Comparison of ENCODE assay signal across 17 cellular contexts in the genomic region with DNA sequence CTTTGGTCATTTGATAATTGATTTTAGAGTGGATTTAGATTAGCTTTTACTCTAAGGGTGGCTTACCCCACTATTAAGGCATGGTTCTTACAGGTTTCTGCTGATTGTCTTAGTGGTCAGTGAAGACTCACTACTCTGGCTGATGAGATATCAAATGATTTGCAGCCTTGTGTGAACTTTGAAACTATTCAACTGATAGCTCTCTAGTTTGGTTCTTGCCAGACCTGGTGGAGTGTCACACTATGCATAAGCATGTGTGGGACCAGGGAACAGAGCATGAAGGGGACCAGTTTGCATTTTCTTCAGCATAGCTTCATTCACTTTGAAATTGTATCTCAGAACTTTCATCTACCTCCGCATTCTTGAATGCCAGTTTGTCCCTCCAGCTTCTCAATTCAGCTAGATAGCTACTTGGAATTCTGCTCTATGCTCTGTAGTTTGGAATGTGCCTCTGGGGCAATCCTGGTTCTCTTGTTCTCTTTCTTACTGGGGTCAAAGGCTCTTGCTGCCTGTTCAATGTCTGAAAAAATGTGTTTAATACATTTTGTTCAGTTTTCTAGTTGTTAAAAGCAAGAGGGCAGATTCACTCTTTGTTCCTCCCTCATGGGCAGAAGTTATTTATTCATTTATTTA. TPM values are rescaled to one million over a fixed set of nuclear protein-coding genes. Genes with fewer than 3 reads are reported as not detected.
DNase-seq lines count a peak whose midpoint lies in the region; ATAC-seq, FAIRE-seq and TF ChIP-seq lines count a peak whose summit lies in the region.
"Had no signal": no experiment of that assay in that cellular context is flagged by ENCODE, and none has a peak within 500 bp of the region (broad histone marks: within the 10 kb centered on the region; RNA-seq: fewer than 3 reads in every experiment).

No MANE protein-coding gene starts in this region.

- H3K9ac ChIP-seq in GM12878 (ENCODE audit: control insufficient read depth, insufficient read depth, low read length) (no peak overlapping the region), trophoblast cell (ENCODE audit: low read length) (no peak overlapping the region)

- POLR2A ChIA-PET in GM12878 (lab: Charles Lee), result interaction anchor here (0.7 kb wide), 1 partner anchor 12 kb away, joined by 3 read pairs; no protein-coding TSS in a partner anchor

- H3K14ac ChIP-seq in trophoblast cell (ENCODE audit: low read length), result no peak overlapping the region

- BruUV-seq in GM12878 (replicated peaks; lab: Mats Ljungman, UMichigan), result no TSS peak

- no peak overlapping the region for H3K18ac ChIP-seq in trophoblast cell (ENCODE audit: low read length)

- intact Hi-C loops in GM12878 (cut with micrococcal nuclease; ENCODE audit: unreplicated experiment), result no loop called here

- no peak overlapping the region for H3K23ac ChIP-seq in trophoblast cell (ENCODE audit: low read length)

- 100% methylated on average over 1 of the region's 1 CpG for WGBS in GM12878 (ENCODE audit: insufficient coverage, insufficient replicate concordance, low lambda C conversion rate, missing lambda C conversion rate)
- WGBS in trophoblast cell (ENCODE audit: extremely low coverage, insufficient coverage, insufficient read length), result no CpG with 5 or more reads among the region's 1 CpG

- H3K4me2 ChIP-seq in GM12878 (ENCODE audit: control insufficient read depth, insufficient read depth) (no peak overlapping the region), trophoblast cell (ENCODE audit: low read length) (peak overlapping the region; percentile 11)

- H2BK120ac ChIP-seq in trophoblast cell (ENCODE audit: insufficient read depth, low read length, poor library complexity), result no peak overlapping the region

- no peaks in the 10 kb centered on the region for H4K20me1 ChIP-seq in GM12878 (ENCODE audit: control insufficient read depth, insufficient read depth)

- H4K8ac ChIP-seq in trophoblast cell (ENCODE audit: low read depth, low read length), result no peak overlapping the region

- H3K27me3 ChIP-seq in H7 (ENCODE audit: control insufficient read depth, insufficient read depth, low read length) (no peaks in the 10 kb centered on the region), GM12878 (replicated peaks in 1 of 2; ENCODE audit: control insufficient read depth in 2 of 2, insufficient read depth in 2 of 2, low read length in 1 of 2) (no peaks in the 10 kb centered on the region), trophoblast cell (ENCODE audit: insufficient read depth, low read length) (no peaks in the 10 kb centered on the region)
- H3K27me3 ChIP-seq: heart left ventricle had no signal

- TF ChIP-seq POLR2A in GM12878 (IDR thresholded peaks at IDR 0.05; ENCODE audit: low read depth, low read length), result no peak

- no peak for TF ChIP-seq EP300 in GM12878 (IDR thresholded peaks at IDR 0.05; ENCODE audit: borderline replicate concordance in 1 of 2, control insufficient read depth in 1 of 2, low read depth in 2 of 2, low read length in 2 of 2)

- no peak overlapping the region for H4K12ac ChIP-seq in trophoblast cell (ENCODE audit: low read depth, low read length)

- no peak overlapping the region for H3K4ac ChIP-seq in trophoblast cell (ENCODE audit: low read depth, low read length)

- no peak overlapping the region for H2BK5ac ChIP-seq in trophoblast cell (ENCODE audit: low read depth, low read length, poor library complexity)

- peaks cover 7% of the 10 kb centered on the region for H3K79me1 ChIP-seq in trophoblast cell (ENCODE audit: low read length)

- SMC1A ChIA-PET in GM12878 (lab: Charles Lee; ENCODE audit: uncharacterized antibody, unreplicated experiment), result interaction anchor here (0.9 to 4.6 kb wide), 4 partner anchors 9 to 59 kb away, joined by 3 to 16 read pairs (median 4); a partner anchor contains a TSS

- no peak for TF ChIP-seq RAD21 in GM12878 (IDR thresholded peaks at IDR 0.05; ENCODE audit: insufficient read depth, low read depth, low read length)

- DNase-seq in H7 (peak; percentile 19), GM12878 (ENCODE audit: low read depth, low spot score) (no peak), islet precursor cell (peak; percentile 83), trophoblast cell (peak; percentile 62 to 80), hippocampal formation (lab: John Stamatoyannopoulos, UW) (no peak), hepatic stellate cell (ENCODE audit: low spot score) (no peak)
- DNase-seq: amniotic stem cell, GOT3, heart left ventricle, left ventricle myocardium inferior, natural killer cell, NCI-H2171 treated with DMSO at 0.1 percent for 48 hours, SW 1271 had no signal

- H3K27ac ChIP-seq in GM12878 (ENCODE audit: control insufficient read depth, insufficient read depth), result no peak overlapping the region
- peak overlapping the region; percentile 87 for H3K27ac ChIP-seq in trophoblast cell (ENCODE audit: low read depth, low read length)
- H3K27ac ChIP-seq: coronary artery, heart left ventricle, left ventricle myocardium inferior, VCaP had no signal

- no peak overlapping the region for H2BK12ac ChIP-seq in trophoblast cell (ENCODE audit: low read length)

- no peak for FAIRE-seq in GM12878 (lab: Jason Lieb, UNC)

- in situ Hi-C loops in GM12878 (cut with MboI), result no loop called here

- H4K91ac ChIP-seq in trophoblast cell (ENCODE audit: low read depth, low read length), result no peak overlapping the region

- H3K4me1 ChIP-seq in GM12878 (ENCODE audit: control insufficient read depth, insufficient read depth, low read length) (no peaks in the 10 kb centered on the region), trophoblast cell (ENCODE audit: control insufficient read depth in 1 of 2, insufficient read depth in 2 of 2, low read length in 2 of 2) (peaks cover 4 to 6% of the 10 kb centered on the region in 2 experiments)

- H3K79me2 ChIP-seq in GM12878 (ENCODE audit: control insufficient read depth, insufficient read depth, low read length), result peaks cover 40% of the 10 kb centered on the region
- H3K79me2 ChIP-seq in trophoblast cell (ENCODE audit: control insufficient read depth, insufficient read depth, low read length, poor library complexity), result peaks cover 11% of the 10 kb centered on the region

- no peak overlapping the region for H2AFZ ChIP-seq in GM12878 (ENCODE audit: control insufficient read depth, low read depth, low read length)
- H2AFZ ChIP-seq in trophoblast cell (ENCODE audit: insufficient read depth, low read length, poor library complexity), result no peak overlapping the region

- no peak for TF ChIP-seq CTCF in GM12878 (IDR thresholded peaks at IDR 0.05 in 2 of 3, conservative IDR thresholded peaks at IDR 0.05 in 1 of 3; ENCODE audit: control insufficient read depth in 2 of 3, extremely low read depth in 1 of 3, insufficient read depth in 1 of 3, low read depth in 3 of 3, low read length in 3 of 3)

- H3K36me3 ChIP-seq in H7 (replicated peaks; ENCODE audit: control insufficient read depth, insufficient read depth, low read length), result no peaks in the 10 kb centered on the region
- H3K36me3 ChIP-seq in GM12878 (ENCODE audit: control insufficient read depth in 2 of 2, insufficient read depth in 2 of 2, low read length in 1 of 2), result no peaks in the 10 kb centered on the region; a peak in 2 of 4 replicates
- peaks cover 0 to 6% of the 10 kb centered on the region in 2 experiments for H3K36me3 ChIP-seq in trophoblast cell (ENCODE audit: control insufficient read depth in 1 of 2, insufficient read depth in 2 of 2, low read length in 2 of 2)

- H3K9me3 ChIP-seq in GM12878 (replicated peaks; ENCODE audit: control insufficient read depth, insufficient read depth, low read length), result no peaks in the 10 kb centered on the region; the same call in 2 of the 3 replicates
- no peaks in the 10 kb centered on the region for H3K9me3 ChIP-seq in trophoblast cell (ENCODE audit: insufficient read depth, low read depth, low read length)
- H3K9me3 ChIP-seq: left ventricle myocardium inferior had no signal

- H3K4me3 ChIP-seq in H7 (ENCODE audit: insufficient read depth, low read depth, low read length), result no peak overlapping the region
- no peak overlapping the region for H3K4me3 ChIP-seq in GM12878
- H3K4me3 ChIP-seq in trophoblast cell (ENCODE audit: low read depth, low read length), result no peak overlapping the region
- H3K4me3 ChIP-seq: coronary artery, heart left ventricle, left ventricle myocardium inferior had no signal

- RAD21 ChIA-PET in GM12878 (lab: Charles Lee; ENCODE audit: unreplicated experiment), result no interaction called here

- no peak overlapping the region for H2AK5ac ChIP-seq in trophoblast cell (ENCODE audit: low read length)

- ATAC-seq in GM12878 (peak; percentile 34), HG03469 (IDR thresholded peaks at IDR 0.05; ENCODE audit: unreplicated experiment) (no peak), GM18858 (IDR thresholded peaks at IDR 0.05; ENCODE audit: unreplicated experiment) (no peak)
- ATAC-seq: heart left ventricle, natural killer cell had no signal

- CTCF ChIA-PET in GM12878 (lab: Yijun Ruan, JAX), result interaction anchor here (1.0 kb wide), 1 partner anchor 9 kb away, joined by 3 read pairs; no protein-coding TSS in a partner anchor

RNA-seq across cellular contexts. Expression of a gene that starts 12.8 kb away (rescaled TPM):
- 27.5 and 34.6 TPM in 2 replicates for total RNA-seq in H7 (2014; rRNA removed; shearing (Covaris generic))
- total RNA-seq in GM12878 (2013; cell fraction: nucleolus; rRNA removed), result 72.7 and 79.3 TPM in 2 replicates
- total RNA-seq in GM12878 (2014; rRNA removed), result 27.4 and 29.3 TPM in 2 replicates
- total RNA-seq in GM12878 (2014; rRNA removed; fragmentation: Illumina TruSeq; extraction: Trizol), result 32.8 and 34.3 TPM in 2 replicates
- 28.9 and 31.5 TPM in 2 replicates for total RNA-seq in GM12878 (2021)
- 11.1 TPM for polyA plus RNA-seq in GM12878 (2011; ENCODE audit: low read depth)
- 24.1 and 31.5 TPM in 2 replicates for polyA plus RNA-seq in GM12878 (2011; rRNA removed)
- 8.6 and 10.3 TPM in 2 replicates for polyA plus RNA-seq in GM12878 (2011; cell fraction: cytosol; rRNA removed)
- 15.5 and 19.7 TPM in 2 replicates for polyA plus RNA-seq in GM12878 (2011; cell fraction: nucleus; rRNA removed)
- 12.4 and 12.6 TPM in 2 replicates for polyA plus RNA-seq in GM12878 (2012)
- polyA plus RNA-seq in GM12878 (2014; fragmentation: Illumina TruSeq; extraction: Trizol), result 30.2 and 34.6 TPM in 2 replicates
- 1 to 10 TPM; 5.4 to 7.2 TPM for polyA plus RNA-seq in GM12878 (2014; fragmentation: Nextera tagmentation; extraction: Ambion mirVana)
- 14.7 and 16.9 TPM in 2 replicates for polyA plus RNA-seq in GM12878 (2014; rRNA removed)
- 10 to 100 TPM; 25.9 to 27.9 TPM for polyA plus RNA-seq in GM12878 (2016; fragmentation: Nextera tagmentation; extraction: Ambion mirVana)
- 20.2 and 25.2 TPM in 2 replicates for polyA minus RNA-seq in GM12878 (2011; rRNA and poly(A)+ RNA removed)
- 14.3 and 16.2 TPM in 2 replicates for polyA minus RNA-seq in GM12878 (2011; cell fraction: cytosol; rRNA and poly(A)+ RNA removed)
- polyA minus RNA-seq in GM12878 (2011; cell fraction: nucleus; rRNA and poly(A)+ RNA removed), result 15.1 and 22.4 TPM in 2 replicates
- polyA plus RNA-seq in trophoblast cell (2013), result 45.1 and 45.6 TPM in 2 replicates

RNA-seq across cellular contexts. Expression of a gene that starts 12.8 kb away (rescaled TPM):
- 2.9 and 5.3 TPM in 2 replicates for total RNA-seq in H7 (2014; rRNA removed; shearing (Covaris generic))
- total RNA-seq in GM12878 (2013; cell fraction: nucleolus; rRNA removed), result 5.2 and 6.3 TPM in 2 replicates
- total RNA-seq in GM12878 (2014; rRNA removed), result 1.8 and 1.9 TPM in 2 replicates
- total RNA-seq in GM12878 (2014; rRNA removed; fragmentation: Illumina TruSeq; extraction: Trizol), result 2.4 and 2.6 TPM in 2 replicates
- 1.6 and 1.9 TPM in 2 replicates for total RNA-seq in GM12878 (2021)
- 0.81 TPM for polyA plus RNA-seq in GM12878 (2011; ENCODE audit: low read depth)
- polyA plus RNA-seq in GM12878 (2011; rRNA removed), result 1.5 and 3.2 TPM in 2 replicates
- 0.24 and 0.59 TPM in 2 replicates for polyA plus RNA-seq in GM12878 (2011; cell fraction: cytosol; rRNA removed)
- polyA plus RNA-seq in GM12878 (2011; cell fraction: nucleus; rRNA removed), result 0.73 and 1.0 TPM in 2 replicates
- polyA plus RNA-seq in GM12878 (2012), result 1.1 and 1.9 TPM in 2 replicates
- polyA plus RNA-seq in GM12878 (2014; fragmentation: Illumina TruSeq; extraction: Trizol), result 0.97 and 3.2 TPM in 2 replicates
- polyA plus RNA-seq in GM12878 (2014; fragmentation: Nextera tagmentation; extraction: Ambion mirVana), result 1 to 10 TPM; 2.0 to 4.0 TPM
- polyA plus RNA-seq in GM12878 (2014; rRNA removed), result 1.9 TPM in 2 replicates
- 1 to 10 TPM; 2.7 to 4.7 TPM for polyA plus RNA-seq in GM12878 (2016; fragmentation: Nextera tagmentation; extraction: Ambion mirVana)
- polyA minus RNA-seq in GM12878 (2011; rRNA and poly(A)+ RNA removed), result 0.73 and 1.4 TPM in 2 replicates
- not detected in 2 replicates for polyA minus RNA-seq in GM12878 (2011; cell fraction: cytosol; rRNA and poly(A)+ RNA removed)
- polyA minus RNA-seq in GM12878 (2011; cell fraction: nucleus; rRNA and poly(A)+ RNA removed), result 0.73 and 2.3 TPM in 2 replicates
- 2.1 and 2.6 TPM in 2 replicates for polyA plus RNA-seq in trophoblast cell (2013)

Comparison
In these comparisons a context has a peak if more than half of its experiments do, and no peak if none do; other contexts are left out.
1. DNase-seq: peak in H7 (single experiment), islet precursor cell (single experiment) and trophoblast cell (2 of 2); none in GM12878 (single experiment), hippocampal formation (0 of 2) and hepatic stellate cell (single experiment).